13 cellular contexts compared by ENCODE assay signal in genomic region chr2:69827796-69828540, GRCh38. TPM values are rescaled to one million over a fixed set of nuclear protein-coding genes. Genes with fewer than 3 reads are reported as not detected.
DNase-seq lines count a peak whose midpoint lies in the region; ATAC-seq, FAIRE-seq and TF ChIP-seq lines count a peak whose summit lies in the region.
"Had no signal": no experiment of that assay in that cellular context is flagged by ENCODE, and none has a peak within 500 bp of the region (broad histone marks: within the 10 kb centered on the region; RNA-seq: fewer than 3 reads in every experiment).

No MANE protein-coding gene starts in this region.

- peaks cover 0 to 16% of the 10 kb centered on the region in 2 donors for H3K36me3 Mint-ChIP-seq in CD4-positive, alpha-beta memory T cell
- H3K36me3 Mint-ChIP-seq in astrocyte (ENCODE audit: low read depth, unreplicated experiment) (no peaks in the 10 kb centered on the region), naive B cell (no peaks in the 10 kb centered on the region)

- TF ChIP-seq CTCF in KMS-11 (conservative IDR thresholded peaks at IDR 0.05; ENCODE audit: low read depth, low read length), result no peak
- TF ChIP-seq CTCF in astrocyte (IDR thresholded peaks at IDR 0.05; ENCODE audit: insufficient read depth, low read depth, low read length), result no peak

- peak overlapping the region; percentile 93 to 98 (median 96) for H3K27ac Mint-ChIP-seq in CD4-positive, alpha-beta memory T cell
- H3K27ac Mint-ChIP-seq in astrocyte (ENCODE audit: unreplicated experiment) (peak overlapping the region; percentile 96), naive B cell (peak overlapping the region in 5 of 6 donors; percentile 73 to 97 (median 97))

- no peak for DNase-seq in CD4-positive, alpha-beta memory T cell
- DNase-seq in astrocyte (ENCODE audit: low read depth) (peak; percentile 8), naive B cell (no peak), glomerular visceral epithelial cell (ENCODE audit: extremely low spot score) (no peak)
- DNase-seq: DMS153; effector CD8-positive, alpha-beta T cell; GOT3; NCI-H1930 had no signal

- no peaks in the 10 kb centered on the region for H3K36me3 ChIP-seq in CD4-positive, alpha-beta memory T cell (ENCODE audit: insufficient read depth, low read length)
- H3K36me3 ChIP-seq in KMS-11 (ENCODE audit: insufficient read depth) (no peaks in the 10 kb centered on the region), astrocyte (ENCODE audit: insufficient read depth, low read length) (no peaks in the 10 kb centered on the region)

- H3K4me3 ChIP-seq in CD4-positive, alpha-beta memory T cell (ENCODE audit: low read length in 2 of 2), result no peak overlapping the region
- H3K4me3 ChIP-seq in KMS-11 (IDR thresholded peaks at IDR 0.05; ENCODE audit: insufficient read depth, low read depth, low read length), result no peak overlapping the region
- no peak overlapping the region for H3K4me3 ChIP-seq in astrocyte (ENCODE audit: insufficient read depth, low read depth, low read length)

- no peaks in the 10 kb centered on the region for H3K9me3 ChIP-seq in CD4-positive, alpha-beta memory T cell (ENCODE audit: control insufficient read depth in 1 of 2, low read length in 2 of 2)
- H3K9me3 ChIP-seq in astrocyte (ENCODE audit: insufficient read depth, low read depth, low read length), result no peaks in the 10 kb centered on the region
- H3K9me3 ChIP-seq: SJSA1 had no signal

- peaks cover 36% of the 10 kb centered on the region for H3K4me1 ChIP-seq in CD4-positive, alpha-beta memory T cell (ENCODE audit: insufficient read depth, low read length)
- H3K4me1 ChIP-seq in KMS-11 (ENCODE audit: low read depth, poor library complexity, severe bottlenecking) (peaks cover 32% of the 10 kb centered on the region), astrocyte (ENCODE audit: insufficient read depth, low read length) (peaks cover 13% of the 10 kb centered on the region)

- no peaks in the 10 kb centered on the region for H3K27me3 ChIP-seq in CD4-positive, alpha-beta memory T cell (ENCODE audit: insufficient read depth, low read length)
- H3K27me3 ChIP-seq in KMS-11 (ENCODE audit: insufficient read depth, low read depth), result no peaks in the 10 kb centered on the region
- H3K27me3 ChIP-seq in astrocyte (ENCODE audit: insufficient read depth, low read length), result no peaks in the 10 kb centered on the region
- H3K27me3 ChIP-seq: SJSA1 had no signal

- H2AFZ ChIP-seq in KMS-11 (ENCODE audit: low read depth) (peak overlapping the region; percentile 92; the same call in 1 of the 2 replicates), astrocyte (ENCODE audit: low read depth, low read length) (no peak overlapping the region)

- H3K27ac ChIP-seq in CD4-positive, alpha-beta memory T cell (ENCODE audit: low read depth, low read length), result peak overlapping the region; percentile 92
- H3K27ac ChIP-seq in KMS-11 (no peak overlapping the region), astrocyte (ENCODE audit: low read depth, low read length) (no peak overlapping the region)

- intact Hi-C loops in CD4-positive, alpha-beta memory T cell (cut with micrococcal nuclease), result loop anchor here (5.0 to 10.0 kb wide), 2 partner anchors 391 to 1673 kb away; partner anchors contain the start of genes NFU1 and PNO1

- H3K79me2 ChIP-seq in KMS-11 (ENCODE audit: insufficient read depth, low read depth) (peaks cover 29% of the 10 kb centered on the region), astrocyte (ENCODE audit: insufficient read depth, low read length) (peaks cover 33% of the 10 kb centered on the region)

- no peaks in the 10 kb centered on the region for H3K9me3 Mint-ChIP-seq in CD4-positive, alpha-beta memory T cell
- H3K9me3 Mint-ChIP-seq in astrocyte (ENCODE audit: unreplicated experiment) (no peaks in the 10 kb centered on the region), naive B cell (no peaks in the 10 kb centered on the region)

- peak overlapping the region; percentile 36 to 97 (median 84) for H3K4me3 Mint-ChIP-seq in CD4-positive, alpha-beta memory T cell
- H3K4me3 Mint-ChIP-seq in astrocyte (ENCODE audit: unreplicated experiment) (peak overlapping the region; percentile 89), naive B cell (peak overlapping the region in 7 of 8 donors; percentile 59 to 96 (median 94))

- H4K20me1 ChIP-seq in KMS-11 (ENCODE audit: insufficient read depth), result no peaks in the 10 kb centered on the region
- no peaks in the 10 kb centered on the region for H4K20me1 ChIP-seq in astrocyte (ENCODE audit: insufficient read depth, low read length)

- H3K9ac ChIP-seq in KMS-11, result no peak overlapping the region
- no peak overlapping the region for H3K9ac ChIP-seq in astrocyte (ENCODE audit: low read length)

- ATAC-seq in naive B cell (ENCODE audit: low read depth in 2 of 2), result no peak
- no peak for ATAC-seq in GM18868 (IDR thresholded peaks at IDR 0.05; ENCODE audit: unreplicated experiment)
- ATAC-seq in HG03378 (IDR thresholded peaks at IDR 0.05; ENCODE audit: unreplicated experiment), result no peak
- no peak for ATAC-seq in HG03025 (IDR thresholded peaks at IDR 0.05; ENCODE audit: low FRiP score, unreplicated experiment)

- CTCF ChIA-PET in CD4-positive, alpha-beta memory T cell (lab: Charles Lee; ENCODE audit: partially characterized antibody), result interaction anchor here (1.1 to 5.0 kb wide), 7 partner anchors 11 to 476 kb away, joined by 3 to 41 read pairs (median 7); partner anchors contain the start of gene C2orf42

- peak overlapping the region; percentile 94; the same call in 1 of the 2 replicates for H3K4me2 ChIP-seq in KMS-11
- peak overlapping the region; percentile 84 for H3K4me2 ChIP-seq in astrocyte (ENCODE audit: low read length)

- FAIRE-seq in astrocyte (lab: Jason Lieb, UNC), result no peak

- POLR2A ChIA-PET in CD4-positive, alpha-beta memory T cell (lab: Charles Lee; ENCODE audit: partially characterized antibody), result interaction anchor here (0.9 to 2.0 kb wide), 6 partner anchors 24 to 391 kb away, joined by 3 to 15 read pairs (median 5); partner anchors contain the start of genes ANXA4 and NFU1

- H3K27me3 Mint-ChIP-seq in CD4-positive, alpha-beta memory T cell, result no peaks in the 10 kb centered on the region
- H3K27me3 Mint-ChIP-seq in astrocyte (ENCODE audit: low read depth, unreplicated experiment), result no peaks in the 10 kb centered on the region
- no peaks in the 10 kb centered on the region for H3K27me3 Mint-ChIP-seq in naive B cell

- H3K4me1 Mint-ChIP-seq in CD4-positive, alpha-beta memory T cell, result peaks cover 10 to 54% (median 31%) of the 10 kb centered on the region in 4 donors
- H3K4me1 Mint-ChIP-seq in astrocyte (ENCODE audit: low read depth, unreplicated experiment) (peaks cover 18% of the 10 kb centered on the region), naive B cell (peaks cover 19 to 36% (median 35%) of the 10 kb centered on the region in 3 donors)

RNA-seq across cellular contexts. Expression of gene GMCL1, which starts 1.5 kb away (rescaled TPM):
- 10 to 100 TPM; 28.2 to 31.8 TPM for total RNA-seq in CD4-positive, alpha-beta memory T cell
- 10 to 100 TPM; 27.7 to 37.8 TPM for polyA plus RNA-seq in CD4-positive, alpha-beta memory T cell
- total RNA-seq in astrocyte, result 9.5 and 12.7 TPM in 2 replicates
- polyA plus RNA-seq in naive B cell (ENCODE audit: low read depth in 6 of 6), result 10 to 100 TPM; 21.9 to 28.2 (median 25.0) TPM
